ENCODE assay signal across 15 cellular contexts in genomic region chr14:105416671-105417070, GRCh38. TPM values are rescaled to one million over a fixed set of nuclear protein-coding genes. Genes with fewer than 3 reads are reported as not detected.
A peak's percentile ranks its signal among the peaks of the same experiment; 100 is the strongest.
DNase-seq lines count a peak whose midpoint lies in the region; ATAC-seq and TF ChIP-seq lines count a peak whose summit lies in the region.
"Had no signal": no experiment of that assay in that cellular context is flagged by ENCODE, and none has a peak within 500 bp of the region (broad histone marks: within the 10 kb centered on the region; RNA-seq: fewer than 3 reads in every experiment).

No MANE protein-coding gene starts in this region.

- peaks cover 16% of the 10 kb centered on the region for H3K4me1 Mint-ChIP-seq in activated naive CD8-positive, alpha-beta T cell (ENCODE audit: low read depth)
- H3K4me1 Mint-ChIP-seq in activated naive CD8-positive, alpha-beta T cell treated with anti-CD3 and anti-CD28 coated beads, Interleukin-2, amount 50 U/mL, for 24 hours: peaks cover 15% of the 10 kb centered on the region
- H3K4me1 Mint-ChIP-seq in mesothelial cell of epicardium (peaks cover 22% of the 10 kb centered on the region), type B pancreatic cell (ENCODE audit: unreplicated experiment) (peaks cover 11% of the 10 kb centered on the region)

- peaks cover 5% of the 10 kb centered on the region; the same call in 1 of the 2 replicates for H3K36me3 ChIP-seq in SK-N-MC (ENCODE audit: insufficient read depth, low read length)
- H3K36me3 ChIP-seq: MG63 had no signal

- peaks cover 4% of the 10 kb centered on the region for H3K27me3 Mint-ChIP-seq in activated naive CD8-positive, alpha-beta T cell
- H3K27me3 Mint-ChIP-seq in activated naive CD8-positive, alpha-beta T cell treated with anti-CD3 and anti-CD28 coated beads, Interleukin-2, amount 50 U/mL, for 24 hours: peaks cover 10% of the 10 kb centered on the region
- H3K27me3 Mint-ChIP-seq in mesothelial cell of epicardium (ENCODE audit: low read depth): peaks cover 20% of the 10 kb centered on the region
- H3K27me3 Mint-ChIP-seq in type B pancreatic cell: peaks cover 10% of the 10 kb centered on the region

- H3K36me3 Mint-ChIP-seq in activated naive CD8-positive, alpha-beta T cell: no peaks in the 10 kb centered on the region
- peaks cover 4% of the 10 kb centered on the region for H3K36me3 Mint-ChIP-seq in activated naive CD8-positive, alpha-beta T cell treated with anti-CD3 and anti-CD28 coated beads, Interleukin-2, amount 50 U/mL, for 24 hours (ENCODE audit: low read depth)
- H3K36me3 Mint-ChIP-seq in mesothelial cell of epicardium (peaks cover 2% of the 10 kb centered on the region), type B pancreatic cell (no peaks in the 10 kb centered on the region)

- TF ChIP-seq CTCF in mesothelial cell of epicardium (IDR thresholded peaks at IDR 0.05; ENCODE audit: unreplicated experiment) (no peak), type B pancreatic cell (conservative IDR thresholded peaks at IDR 0.05) (no peak)

- intact Hi-C loops in Right ventricle myocardium superior (cut with DNase I): no loop called here

- H3K9ac ChIP-seq in SK-N-MC (ENCODE audit: insufficient read length): no peak overlapping the region

- no peak overlapping the region for H3K4me3 ChIP-seq in SK-N-MC
- H3K4me3 ChIP-seq: MG63 had no signal

- DNase-seq in activated naive CD8-positive, alpha-beta T cell treated with anti-CD3 and anti-CD28 coated beads, Interleukin-2, amount 50 U/mL, for 24 hours: no peak
- DNase-seq in SK-N-MC (ENCODE audit: low read depth, low spot score) (no peak), mesothelial cell of epicardium (ENCODE audit: low spot score in 2 of 2, unreplicated experiment in 2 of 2) (no peak), type B pancreatic cell (ENCODE audit: extremely low spot score, unreplicated experiment) (no peak), NCI-H1694 treated with DMSO at 0.1 percent for 48 hours (lab: John Stamatoyannopoulos, UW) (no peak), Right ventricle myocardium superior (no peak)
- DNase-seq: CD8-positive, alpha-beta T cell; KG1; MG63; NCI-H1105 treated with DMSO at 0.1 percent for 48 hours; NCI-H1930; NCI-H510A treated with DMSO at 0.1 percent for 48 hours; SIG-M5 had no signal

- peak overlapping the region; percentile 19; the same call in 1 of the 2 replicates for H3K27ac ChIP-seq in SK-N-MC

- no peaks in the 10 kb centered on the region for H3K9me3 Mint-ChIP-seq in activated naive CD8-positive, alpha-beta T cell (ENCODE audit: low read depth)
- no peaks in the 10 kb centered on the region for H3K9me3 Mint-ChIP-seq in activated naive CD8-positive, alpha-beta T cell treated with anti-CD3 and anti-CD28 coated beads, Interleukin-2, amount 50 U/mL, for 24 hours
- H3K9me3 Mint-ChIP-seq in mesothelial cell of epicardium (no peaks in the 10 kb centered on the region), type B pancreatic cell (no peaks in the 10 kb centered on the region)
- H3K9me3 Mint-ChIP-seq: CD8-positive, alpha-beta T cell had no signal

- H3K27ac Mint-ChIP-seq in activated naive CD8-positive, alpha-beta T cell: no peak overlapping the region
- H3K27ac Mint-ChIP-seq in activated naive CD8-positive, alpha-beta T cell treated with anti-CD3 and anti-CD28 coated beads, Interleukin-2, amount 50 U/mL, for 24 hours: no peak overlapping the region
- H3K27ac Mint-ChIP-seq in mesothelial cell of epicardium (no peak overlapping the region), type B pancreatic cell (no peak overlapping the region)
- H3K27ac Mint-ChIP-seq: CD8-positive, alpha-beta T cell had no signal

- H3K9me3 ChIP-seq in SK-N-MC (ENCODE audit: low read depth, low read length): no peaks in the 10 kb centered on the region
- H3K9me3 ChIP-seq: MG63 had no signal

- no peak for ATAC-seq in activated naive CD8-positive, alpha-beta T cell treated with anti-CD3 and anti-CD28 coated beads, Interleukin-2, amount 50 U/mL, for 24 hours
- ATAC-seq in HG03457 (IDR thresholded peaks at IDR 0.05; ENCODE audit: unreplicated experiment) (no peak), Right ventricle myocardium superior (ENCODE audit: poor library complexity) (no peak)
- ATAC-seq: CD8-positive, alpha-beta T cell had no signal

- H3K4me3 Mint-ChIP-seq in activated naive CD8-positive, alpha-beta T cell: peak overlapping the region; percentile 61
- H3K4me3 Mint-ChIP-seq in activated naive CD8-positive, alpha-beta T cell treated with anti-CD3 and anti-CD28 coated beads, Interleukin-2, amount 50 U/mL, for 24 hours: no peak overlapping the region
- peak overlapping the region; percentile 36 for H3K4me3 Mint-ChIP-seq in mesothelial cell of epicardium
- peak overlapping the region; percentile 84 for H3K4me3 Mint-ChIP-seq in type B pancreatic cell

RNA-seq across cellular contexts. Expression of gene MTA1, which starts 3.0 kb away (rescaled TPM):
- total RNA-seq in mesothelial cell of epicardium (256 to 261 TPM (median 259 TPM) in 3 replicates), type B pancreatic cell (ENCODE audit: low replicate concordance) (113 and 194 TPM in 2 replicates), Right ventricle myocardium superior (191 TPM)

RNA-seq across cellular contexts. Expression of gene TEX22, which starts 18.3 kb away (rescaled TPM):
- total RNA-seq in mesothelial cell of epicardium: 3.5 to 4.8 TPM (median 4.5 TPM) in 3 replicates
- total RNA-seq in type B pancreatic cell (ENCODE audit: low replicate concordance): 0.76 and 4.1 TPM in 2 replicates
- 1.9 TPM for total RNA-seq in Right ventricle myocardium superior

RNA-seq across cellular contexts. Expression of gene CRIP2, which starts 58.0 kb away (rescaled TPM):
- 19.2 to 20.9 TPM (median 19.4 TPM) in 3 replicates for total RNA-seq in mesothelial cell of epicardium
- total RNA-seq in type B pancreatic cell (ENCODE audit: low replicate concordance): 11.2 and 20.3 TPM in 2 replicates
- 1,011 TPM for total RNA-seq in Right ventricle myocardium superior

Comparison
In these comparisons a context has a peak if more than half of its experiments do, and no peak if none do; other contexts are left out.
1. RNA of gene CRIP2, which starts 58.0 kb away (total RNA-seq): 1,011 TPM in Right ventricle myocardium superior (single experiment); 11.2 to 20.3 TPM in type B pancreatic cell and 19.2 to 20.9 TPM in mesothelial cell of epicardium; every median in the first group is over 10 times any median in the second.